ENCODE assay signal across 9 cellular contexts in genomic region chr16:71526111-71526998, GRCh38. TPM values are rescaled to one million over a fixed set of nuclear protein-coding genes. Genes with fewer than 3 reads are reported as not detected.
DNase-seq lines count a peak whose midpoint lies in the region; ATAC-seq, FAIRE-seq and TF ChIP-seq lines count a peak whose summit lies in the region.
"Had no signal": no experiment of that assay in that cellular context is flagged by ENCODE, and none has a peak within 500 bp of the region (broad histone marks: within the 10 kb centered on the region; RNA-seq: fewer than 3 reads in every experiment).

Gene CHST4, plus strand, starts transcription at chr16:71526426. Its CDS starts 10,252 bp downstream, at chr16:71536678.

- no peak for ATAC-seq in HG03108 (IDR thresholded peaks at IDR 0.05; ENCODE audit: unreplicated experiment)
- ATAC-seq in HG03439 (IDR thresholded peaks at IDR 0.05; ENCODE audit: unreplicated experiment) = no peak

- TF ChIP-seq CTCF in GM13976 (IDR thresholded peaks at IDR 0.05; ENCODE audit: borderline replicate concordance, control extremely low read depth, extremely low read depth, insufficient read depth, missing control alignments) (no peak), mammary epithelial cell (conservative IDR thresholded peaks at IDR 0.05 in 1 of 2, IDR thresholded peaks at IDR 0.05 in 1 of 2; ENCODE audit: extremely low read depth in 1 of 2, insufficient read depth in 1 of 2, low read depth in 1 of 2, low read length in 2 of 2) (no peak), osteoblast (IDR thresholded peaks at IDR 0.05; ENCODE audit: extremely low read depth, low read depth, low read length) (no peak), D721Med (IDR thresholded peaks at IDR 0.05; ENCODE audit: insufficient read depth, missing control alignments) (no peak)

- no peak for FAIRE-seq in D721Med (lab: Jason Lieb, UNC)

- peak within 1 kb of the TSS; percentile 11 to 51 (median 35) for H3K4me3 ChIP-seq in mammary epithelial cell (replicated peaks in 1 of 3; ENCODE audit: insufficient read depth in 1 of 3, low read depth in 2 of 3, low read length in 3 of 3)
- no peak within 1 kb of the TSS for H3K4me3 ChIP-seq in osteoblast (ENCODE audit: insufficient read depth, low read length)

- peak within 1 kb of the TSS; percentile 3 for H3K27ac ChIP-seq in mammary epithelial cell (ENCODE audit: insufficient read depth, low read depth, low read length)
- no peak within 1 kb of the TSS for H3K27ac ChIP-seq in osteoblast (ENCODE audit: low read depth, low read length)

- no peaks in the 10 kb centered on the region for H3K79me2 ChIP-seq in mammary epithelial cell (ENCODE audit: insufficient read depth, low read length)
- H3K79me2 ChIP-seq in osteoblast (ENCODE audit: insufficient read depth, low read length) = no peaks in the 10 kb centered on the region

- CTCF ChIA-PET in mammary epithelial cell (lab: Charles Lee; ENCODE audit: low non-redundant PET) = no interaction called here

- peak within 1 kb of the TSS; percentile 2 for H3K9ac ChIP-seq in mammary epithelial cell (ENCODE audit: insufficient read depth, low read length)

- in situ Hi-C loops in GM13976 (cut with MboI; ENCODE audit: low sequenced_read_pairs, unreplicated experiment) (no loop called here), mammary epithelial cell (cut with MboI; ENCODE audit: low sequenced_read_pairs in 2 of 2) (no loop called here)

- H3K27me3 ChIP-seq in mammary epithelial cell (ENCODE audit: insufficient read depth, low read length) = no peaks in the 10 kb centered on the region
- H3K27me3 ChIP-seq in osteoblast (ENCODE audit: insufficient read depth, low read length) = peaks cover 16% of the 10 kb centered on the region

- peak; percentile 38 for DNase-seq in GM13976 (ENCODE audit: low spot score)
- DNase-seq in NCI-H2107 (lab: John Stamatoyannopoulos, UW) = peak; percentile 85
- DNase-seq in mammary epithelial cell = peak; percentile 70
- peak; percentile 93 for DNase-seq in osteoblast (ENCODE audit: insufficient read length, low spot score, missing footprints)
- no peak for DNase-seq in SHP77 (lab: John Stamatoyannopoulos, UW)
- DNase-seq in D721Med (ENCODE audit: insufficient read length, low spot score) = no peak
- DNase-seq: KG1 had no signal

- H3K4me1 ChIP-seq in mammary epithelial cell (ENCODE audit: insufficient read depth, low read length) (peaks cover 24% of the 10 kb centered on the region), osteoblast (ENCODE audit: insufficient read depth, low read length) (peaks cover 17% of the 10 kb centered on the region)

- H3K4me2 ChIP-seq in mammary epithelial cell (ENCODE audit: insufficient read depth, low read depth, low read length) (peak within 1 kb of the TSS; percentile 77), osteoblast (ENCODE audit: insufficient read depth, low read length) (peak within 1 kb of the TSS; percentile 57)

- dilution Hi-C loops in mammary epithelial cell (cut with HindIII; ENCODE audit: low sequenced_read_pairs) = no loop called here

- 22% methylated on average over 11 of the region's 11 CpGs for WGBS in mammary epithelial cell (ENCODE audit: low coverage, missing lambda C conversion rate)

- no TSS peak for BruUV-seq in mammary epithelial cell (replicated peaks; lab: Mats Ljungman, UMichigan)

- H4K20me1 ChIP-seq in mammary epithelial cell (ENCODE audit: insufficient read depth, low read length) = no peaks in the 10 kb centered on the region
- H4K20me1 ChIP-seq in osteoblast (ENCODE audit: insufficient read depth, low read length) = no peaks in the 10 kb centered on the region

- H2AFZ ChIP-seq in mammary epithelial cell (ENCODE audit: low read depth, low read length) (peak within 1 kb of the TSS; percentile 89), osteoblast (ENCODE audit: low read length) (no peak within 1 kb of the TSS)

- intact Hi-C loops in mammary epithelial cell (cut with micrococcal nuclease) = no loop called here

- H3K9me3 ChIP-seq in mammary epithelial cell (replicated peaks; ENCODE audit: insufficient read depth, low read length) (no peaks in the 10 kb centered on the region), osteoblast (ENCODE audit: low read depth, low read length) (no peaks in the 10 kb centered on the region)

- no peaks in the 10 kb centered on the region for H3K36me3 ChIP-seq in mammary epithelial cell (ENCODE audit: insufficient read depth, low read length)
- no peaks in the 10 kb centered on the region for H3K36me3 ChIP-seq in osteoblast (ENCODE audit: insufficient read depth, low read length)

RNA-seq across cellular contexts. Expression of gene CHST4, which starts in this region (rescaled TPM):
- total RNA-seq in mammary epithelial cell = under 1 TPM; 0.17 to 0.24 TPM
- polyA plus RNA-seq in mammary epithelial cell = 0.85 TPM
- polyA minus RNA-seq in mammary epithelial cell = not detected
- total RNA-seq in osteoblast = not detected in 2 replicates

Comparison
In these comparisons a context has a peak if more than half of its experiments do, and no peak if none do; other contexts are left out.
1. Peak in DNase-seq, H3K4me3 ChIP-seq, H3K27ac ChIP-seq, H3K9ac ChIP-seq and H3K4me2 ChIP-seq in mammary epithelial cell; RNA of the gene not detected or under 1 TPM.
2. Peak in DNase-seq and H3K4me2 ChIP-seq in osteoblast; RNA of the gene not detected or under 1 TPM.
3. DNase-seq: peak in GM13976 (single experiment) and NCI-H2107 (single experiment); none in SHP77 (0 of 2) and D721Med (single experiment).